In the genomic region with DNA sequence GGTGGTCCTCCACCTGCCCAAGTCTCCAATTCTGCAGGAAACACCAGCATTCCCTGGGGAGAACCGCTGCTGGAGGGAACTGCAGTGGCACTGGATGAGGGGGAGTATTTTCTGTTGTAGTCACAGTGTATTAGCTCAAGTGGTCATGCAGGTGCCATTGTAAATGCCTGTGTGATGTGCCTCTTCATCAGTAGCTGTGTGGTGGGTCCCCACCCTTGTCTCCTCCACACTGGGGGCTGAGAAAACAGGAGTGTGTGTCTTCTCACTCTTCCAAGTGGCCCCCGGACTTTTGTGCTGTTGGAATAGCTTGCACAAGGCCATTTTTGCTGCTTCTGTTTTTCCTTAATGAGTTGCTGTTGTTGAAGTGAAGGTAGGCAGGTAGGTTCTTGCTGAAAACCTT, we compare ENCODE assay signal across 1 cellular context.
TF ChIP-seq lines count a peak whose summit lies in the region.

No MANE protein-coding gene starts in this region.

TF ChIP-seq in HEK293, 187 proteins besides CTCF, POLR2A, EP300 and RAD21 (continued from another document):
- TF ChIP-seq ZNF488 (tag by site-specific recombination; IDR thresholded peaks at IDR 0.05) (no peak), ZBTB1 (tag by site-specific recombination; IDR thresholded peaks at IDR 0.05) (no peak), ZNF391 (tag by site-specific recombination; IDR thresholded peaks at IDR 0.05; ENCODE audit: borderline replicate concordance, low read depth) (no peak), ZNF2 (tag by site-specific recombination; IDR thresholded peaks at IDR 0.05) (no peak), GLIS1 (tag by site-specific recombination; IDR thresholded peaks at IDR 0.05) (0 out of 2 replicates have a peak, but pooled peaks have one; percentile 13)
